ENCODE assay signal across 1 cellular context in the genomic region with DNA sequence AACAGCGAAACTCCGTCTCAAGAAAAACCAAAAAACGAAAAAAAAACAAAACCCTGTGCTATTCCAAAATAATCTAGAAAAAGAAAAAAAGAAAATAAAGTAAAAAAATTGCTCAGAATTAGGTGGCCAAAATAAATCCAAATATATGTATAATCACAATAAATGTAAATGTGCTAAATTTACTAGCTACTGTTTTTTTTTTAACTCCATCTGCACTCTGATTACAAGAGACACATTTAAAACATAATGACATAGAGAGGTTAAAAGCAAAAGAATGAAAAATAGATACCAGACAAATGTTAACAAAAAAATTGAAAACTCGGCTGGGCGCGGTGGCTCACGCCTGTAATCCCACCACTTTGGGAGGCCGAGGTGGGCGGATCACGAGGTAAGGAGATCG.
TF ChIP-seq lines count a peak whose summit lies in the region.

No MANE protein-coding gene starts in this region.

TF ChIP-seq in IMR-90, 13 proteins besides CTCF, POLR2A, EP300 and RAD21 (continued from another document):
- TF ChIP-seq, protein P1, sequence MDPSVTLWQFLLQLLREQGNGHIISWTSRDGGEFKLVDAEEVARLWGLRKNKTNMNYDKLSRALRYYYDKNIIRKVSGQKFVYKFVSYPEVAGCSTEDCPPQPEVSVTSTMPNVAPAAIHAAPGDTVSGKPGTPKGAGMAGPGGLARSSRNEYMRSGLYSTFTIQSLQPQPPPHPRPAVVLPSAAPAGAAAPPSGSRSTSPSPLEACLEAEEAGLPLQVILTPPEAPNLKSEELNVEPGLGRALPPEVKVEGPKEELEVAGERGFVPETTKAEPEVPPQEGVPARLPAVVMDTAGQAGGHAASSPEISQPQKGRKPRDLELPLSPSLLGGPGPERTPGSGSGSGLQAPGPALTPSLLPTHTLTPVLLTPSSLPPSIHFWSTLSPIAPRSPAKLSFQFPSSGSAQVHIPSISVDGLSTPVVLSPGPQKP (IDR thresholded peaks at IDR 0.05; ENCODE audit: borderline replicate concordance, low read depth, low read length): no peak
- TF ChIP-seq, protein P2, sequence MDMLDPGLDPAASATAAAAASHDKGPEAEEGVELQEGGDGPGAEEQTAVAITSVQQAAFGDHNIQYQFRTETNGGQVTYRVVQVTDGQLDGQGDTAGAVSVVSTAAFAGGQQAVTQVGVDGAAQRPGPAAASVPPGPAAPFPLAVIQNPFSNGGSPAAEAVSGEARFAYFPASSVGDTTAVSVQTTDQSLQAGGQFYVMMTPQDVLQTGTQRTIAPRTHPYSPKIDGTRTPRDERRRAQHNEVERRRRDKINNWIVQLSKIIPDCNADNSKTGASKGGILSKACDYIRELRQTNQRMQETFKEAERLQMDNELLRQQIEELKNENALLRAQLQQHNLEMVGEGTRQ (IDR thresholded peaks at IDR 0.05; ENCODE audit: low read depth, low read length): no peak
- TF ChIP-seq MXI1 (IDR thresholded peaks at IDR 0.05; ENCODE audit: borderline replicate concordance, low read depth, low read length): no peak
- TF ChIP-seq SMC3 (IDR thresholded peaks at IDR 0.05; ENCODE audit: low read depth, low read length): no peak
- TF ChIP-seq CHD1 (IDR thresholded peaks at IDR 0.05; ENCODE audit: low read depth, low read length): no peak
- no peak for TF ChIP-seq RFX5 (IDR thresholded peaks at IDR 0.05; ENCODE audit: low read depth, low read length)
- TF ChIP-seq BHLHE40 (IDR thresholded peaks at IDR 0.05; ENCODE audit: low read depth, low read length): no peak
- TF ChIP-seq CEBPB (IDR thresholded peaks at IDR 0.05; ENCODE audit: low read depth, low read length): no peak
